ENCODE assay signal across 8 cellular contexts in the genomic region with DNA sequence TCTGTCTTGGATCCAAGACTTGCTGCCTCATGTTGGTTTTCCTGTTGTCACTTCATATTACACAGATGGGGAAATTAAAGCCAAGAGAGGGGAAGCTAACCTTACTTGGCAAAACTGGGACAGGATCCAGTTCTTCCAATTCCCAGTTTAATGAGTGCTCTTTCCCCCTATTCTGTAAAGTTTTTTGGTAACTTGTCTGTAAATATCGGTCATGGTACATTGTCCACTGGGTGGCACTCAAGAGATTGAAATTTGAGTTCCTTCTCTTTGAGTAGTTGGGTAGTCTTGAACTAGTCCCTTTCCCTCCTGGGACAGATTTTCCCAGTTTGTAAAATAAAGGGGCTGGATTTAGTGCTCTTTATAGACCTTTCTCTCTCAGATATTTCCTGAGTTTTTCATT. TPM values are rescaled to one million over a fixed set of nuclear protein-coding genes. Genes with fewer than 3 reads are reported as not detected.
A peak's percentile ranks its signal among the peaks of the same experiment; 100 is the strongest.
DNase-seq lines count a peak whose midpoint lies in the region; TF ChIP-seq lines count a peak whose summit lies in the region.

No MANE protein-coding gene starts in this region.

- peak; percentile 33; the same call in 1 of the 2 replicates for TF ChIP-seq RAD21 in Ishikawa (IDR thresholded peaks at IDR 0.05; ENCODE audit: low read depth)

- no peak for TF ChIP-seq EP300 in Ishikawa (IDR thresholded peaks at IDR 0.05; ENCODE audit: borderline replicate concordance)

- no peak overlapping the region for H3K27ac ChIP-seq in VCaP

- DNase-seq in Daoy (ENCODE audit: low read depth) (peak; percentile 27), inferior parietal cortex (ENCODE audit: extremely low spot score) (peak; percentile 36), 8988T (no peak), NCI-H526 treated with DMSO at 0.1 percent for 48 hours (lab: John Stamatoyannopoulos, UW) (no peak), NCI-H2081 treated with DMSO at 0.1 percent for 48 hours (lab: John Stamatoyannopoulos, UW) (no peak)
- DNase-seq in stimulated activated CD8-positive, alpha-beta memory T cell treated with anti-CD3 and anti-CD28 coated beads, Interleukin-4, amount 100 ng/mL, for 48 hours: no peak

- TF ChIP-seq CTCF in VCaP (conservative IDR thresholded peaks at IDR 0.05): peak; percentile 67

TF ChIP-seq in Ishikawa, 13 proteins besides CTCF, POLR2A, EP300 and RAD21:
- TF ChIP-seq CREB1 (IDR thresholded peaks at IDR 0.05; ENCODE audit: low read depth): no peak
- TF ChIP-seq TAF1 (IDR thresholded peaks at IDR 0.05; ENCODE audit: low read depth): no peak
- TF ChIP-seq, protein P1, sequence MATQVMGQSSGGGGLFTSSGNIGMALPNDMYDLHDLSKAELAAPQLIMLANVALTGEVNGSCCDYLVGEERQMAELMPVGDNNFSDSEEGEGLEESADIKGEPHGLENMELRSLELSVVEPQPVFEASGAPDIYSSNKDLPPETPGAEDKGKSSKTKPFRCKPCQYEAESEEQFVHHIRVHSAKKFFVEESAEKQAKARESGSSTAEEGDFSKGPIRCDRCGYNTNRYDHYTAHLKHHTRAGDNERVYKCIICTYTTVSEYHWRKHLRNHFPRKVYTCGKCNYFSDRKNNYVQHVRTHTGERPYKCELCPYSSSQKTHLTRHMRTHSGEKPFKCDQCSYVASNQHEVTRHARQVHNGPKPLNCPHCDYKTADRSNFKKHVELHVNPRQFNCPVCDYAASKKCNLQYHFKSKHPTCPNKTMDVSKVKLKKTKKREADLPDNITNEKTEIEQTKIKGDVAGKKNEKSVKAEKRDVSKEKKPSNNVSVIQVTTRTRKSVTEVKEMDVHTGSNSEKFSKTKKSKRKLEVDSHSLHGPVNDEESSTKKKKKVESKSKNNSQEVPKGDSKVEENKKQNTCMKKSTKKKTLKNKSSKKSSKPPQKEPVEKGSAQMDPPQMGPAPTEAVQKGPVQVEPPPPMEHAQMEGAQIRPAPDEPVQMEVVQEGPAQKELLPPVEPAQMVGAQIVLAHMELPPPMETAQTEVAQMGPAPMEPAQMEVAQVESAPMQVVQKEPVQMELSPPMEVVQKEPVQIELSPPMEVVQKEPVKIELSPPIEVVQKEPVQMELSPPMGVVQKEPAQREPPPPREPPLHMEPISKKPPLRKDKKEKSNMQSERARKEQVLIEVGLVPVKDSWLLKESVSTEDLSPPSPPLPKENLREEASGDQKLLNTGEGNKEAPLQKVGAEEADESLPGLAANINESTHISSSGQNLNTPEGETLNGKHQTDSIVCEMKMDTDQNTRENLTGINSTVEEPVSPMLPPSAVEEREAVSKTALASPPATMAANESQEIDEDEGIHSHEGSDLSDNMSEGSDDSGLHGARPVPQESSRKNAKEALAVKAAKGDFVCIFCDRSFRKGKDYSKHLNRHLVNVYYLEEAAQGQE (IDR thresholded peaks at IDR 0.05; ENCODE audit: low read depth): no peak
- TF ChIP-seq FOXM1 (IDR thresholded peaks at IDR 0.05; ENCODE audit: borderline replicate concordance, low read depth): no peak
- no peak for TF ChIP-seq TEAD4 (IDR thresholded peaks at IDR 0.05)
- no peak for TF ChIP-seq EGR1 (IDR thresholded peaks at IDR 0.05)
- TF ChIP-seq, protein P2, sequence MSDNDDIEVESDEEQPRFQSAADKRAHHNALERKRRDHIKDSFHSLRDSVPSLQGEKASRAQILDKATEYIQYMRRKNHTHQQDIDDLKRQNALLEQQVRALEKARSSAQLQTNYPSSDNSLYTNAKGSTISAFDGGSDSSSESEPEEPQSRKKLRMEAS (IDR thresholded peaks at IDR 0.05): no peak
- no peak for TF ChIP-seq NFIC (IDR thresholded peaks at IDR 0.05)
- TF ChIP-seq YY1 (IDR thresholded peaks at IDR 0.05; ENCODE audit: low read depth): no peak
- no peak for TF ChIP-seq ZBTB7A (IDR thresholded peaks at IDR 0.05; ENCODE audit: low read depth)

RNA-seq across cellular contexts. Expression of a gene that starts 12.4 kb away (rescaled TPM):
- 16.6 and 21.0 TPM in 2 replicates for total RNA-seq in Daoy (2014; rRNA removed; shearing (Covaris generic))

RNA-seq across cellular contexts. Expression of a gene that starts 21.3 kb away (rescaled TPM):
- total RNA-seq in Daoy (2014; rRNA removed; shearing (Covaris generic)): not detected in 2 replicates

Comparison
In these comparisons a context has a peak if more than half of its experiments do, and no peak if none do; other contexts are left out.
1. DNase-seq: peak in Daoy (single experiment) and inferior parietal cortex (single experiment); none in 8988T (single experiment), NCI-H526 treated with DMSO at 0.1 percent for 48 hours (single experiment), NCI-H2081 treated with DMSO at 0.1 percent for 48 hours (single experiment) and stimulated activated CD8-positive, alpha-beta memory T cell treated with anti-CD3 and anti-CD28 coated beads, Interleukin-4, amount 100 ng/mL, for 48 hours (single experiment).